Comparison of ENCODE assay signal across 8 cellular contexts in the genomic region with DNA sequence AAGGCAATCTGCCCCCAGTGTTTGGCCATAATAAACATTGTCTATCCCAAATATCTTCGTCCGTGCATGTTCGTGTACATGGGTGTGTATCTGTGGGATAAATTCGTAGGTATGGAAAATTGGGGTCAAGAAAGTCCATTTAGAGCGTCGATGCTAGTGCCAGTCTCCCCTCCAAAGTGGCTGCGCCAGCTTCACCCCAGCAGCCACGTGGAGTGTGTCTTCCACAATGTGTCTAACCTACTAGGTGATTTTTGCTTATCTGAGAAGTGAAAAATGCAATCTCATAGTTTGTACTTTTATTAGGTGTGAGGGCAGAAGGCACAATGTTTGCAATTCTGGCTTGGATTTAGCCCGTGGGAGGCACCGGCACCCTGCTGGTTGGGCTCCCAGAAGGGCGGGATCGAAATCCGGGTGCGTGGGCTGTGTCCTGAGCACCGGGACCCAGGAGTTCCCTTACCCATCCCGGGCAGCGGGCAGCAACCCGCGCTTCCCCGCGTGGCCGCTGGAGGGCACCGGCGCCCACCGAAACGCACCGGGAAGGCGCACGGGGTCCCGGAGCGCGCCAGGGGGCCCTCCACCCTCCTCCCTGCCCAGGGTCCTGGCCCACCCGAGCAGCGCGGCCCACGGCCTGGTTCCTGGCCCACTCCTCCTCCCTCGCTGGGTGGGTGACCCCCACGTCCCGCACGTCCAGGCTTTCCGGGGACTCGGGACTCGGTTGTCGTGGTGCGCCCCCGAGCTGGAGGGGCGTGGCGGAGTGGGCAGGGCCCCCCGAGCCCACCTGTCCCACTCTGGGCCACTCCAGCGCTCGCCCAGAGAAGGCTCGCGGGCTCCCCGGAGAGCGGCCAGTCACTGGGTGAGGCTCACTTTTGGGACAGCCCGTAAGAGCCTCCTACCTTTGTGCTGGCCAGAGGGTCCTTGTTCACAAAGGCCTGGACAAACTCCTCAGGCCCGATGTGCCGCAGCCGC. TPM values are rescaled to one million over a fixed set of nuclear protein-coding genes. Genes with fewer than 3 reads are reported as not detected.
DNase-seq lines count a peak whose midpoint lies in the region; ATAC-seq and TF ChIP-seq lines count a peak whose summit lies in the region.

No MANE protein-coding gene starts in this region.

- H3K4me1 ChIP-seq in lung (ENCODE audit: control insufficient read depth in 2 of 2, insufficient read depth in 2 of 2, low read length in 2 of 2) (no peaks in the 10 kb centered on the region), tibial artery (peaks cover 0 to 5% (median 0%) of the 10 kb centered on the region in 4 donors)

- H3K27me3 ChIP-seq in lung (ENCODE audit: control insufficient read depth, insufficient read depth), result no peaks in the 10 kb centered on the region
- H3K27me3 ChIP-seq in tibial artery, result peaks cover 0 to 23% of the 10 kb centered on the region in 2 donors

- no peak overlapping the region for H3K4me3 ChIP-seq in coronary artery
- H3K4me3 ChIP-seq in lung, result no peak overlapping the region
- H3K4me3 ChIP-seq in tibial artery, result no peak overlapping the region

- no peak for ATAC-seq in lung (ENCODE audit: insufficient read depth, low FRiP score)

- H3K9me3 ChIP-seq in lung (ENCODE audit: control insufficient read depth in 2 of 2, insufficient read depth in 1 of 2, low read length in 1 of 2) (peaks cover 0 to 3% of the 10 kb centered on the region in 2 donors), tibial artery (no peaks in the 10 kb centered on the region)

- WGBS in lung, 2 donors, result 33 to 49% methylated on average over 43 to 59 of the region's 59 CpGs

- intact Hi-C loops in tibial artery (cut with DNase I; ENCODE audit: low total_unique reads), result no loop called here

- peak; percentile 9 for DNase-seq in activated CD4-positive, alpha-beta T cell treated with anti-CD3 and anti-CD28 coated beads for 1 hour
- no peak for DNase-seq in activated CD4-positive, alpha-beta T cell treated with anti-CD3 and anti-CD28 coated beads, Interleukin-2, amount 50 U/mL, for 4 hours
- peak; percentile 75 for DNase-seq in RWPE1 (ENCODE audit: low spot score)
- peak; percentile 47 for DNase-seq in coronary artery (ENCODE audit: low spot score)
- DNase-seq in lung (ENCODE audit: low spot score), result peak; percentile 28
- DNase-seq in tibial artery, result peak in 1 of 2 donors; percentile 62
- DNase-seq in GOT3 (lab: John Stamatoyannopoulos, UW), result no peak
- DNase-seq in DMS79 treated with DMSO at 0.1 percent for 48 hours (lab: John Stamatoyannopoulos, UW), result no peak

- H3K36me3 ChIP-seq in lung (ENCODE audit: control insufficient read depth in 2 of 2, insufficient read depth in 2 of 2, low read length in 2 of 2) (no peaks in the 10 kb centered on the region), tibial artery (no peaks in the 10 kb centered on the region)

- H3K27ac ChIP-seq in RWPE1 (no peak overlapping the region), coronary artery (no peak overlapping the region), lung (ENCODE audit: low read depth in 1 of 2, low read length in 1 of 2) (no peak overlapping the region), tibial artery (no peak overlapping the region)

- CTCF ChIA-PET in RWPE1 (lab: Yijun Ruan, JAX), result interaction anchor here (0.6 to 2.5 kb wide), 5 partner anchors 10 to 83 kb away, joined by 3 to 12 read pairs (median 6); a partner anchor contains a TSS

- POLR2A ChIA-PET in RWPE1 (lab: Yijun Ruan, JAX; ENCODE audit: low non-redundant PET), result no interaction called here

- TF ChIP-seq CTCF in RWPE1 (conservative IDR thresholded peaks at IDR 0.05; ENCODE audit: low read depth) (peak; percentile 92), coronary artery (IDR thresholded peaks at IDR 0.05) (peak; percentile 51), lung (IDR thresholded peaks at IDR 0.05; ENCODE audit: control extremely low read depth, extremely low read depth) (peak; percentile 26), tibial artery (IDR thresholded peaks at IDR 0.05) (peak; percentile 54 to 65)

RNA-seq across cellular contexts. Expression of a gene that starts 55.4 kb away (rescaled TPM):
- total RNA-seq in lung, result 10 to 100 TPM; 84.5 to 97.2 TPM
- 100 to 1,000 TPM in 1 of 2 donors, 10 to 100 TPM in 1; 75.9 to 123 TPM for polyA plus RNA-seq in lung

Comparison
In these comparisons a context has a peak if more than half of its experiments do, and no peak if none do; other contexts are left out.
1. DNase-seq: peak in activated CD4-positive, alpha-beta T cell treated with anti-CD3 and anti-CD28 coated beads for 1 hour (single experiment), RWPE1 (single experiment), coronary artery (single experiment) and lung (single experiment); none in activated CD4-positive, alpha-beta T cell treated with anti-CD3 and anti-CD28 coated beads, Interleukin-2, amount 50 U/mL, for 4 hours (0 of 2), GOT3 (single experiment) and DMS79 treated with DMSO at 0.1 percent for 48 hours (single experiment).
2. CTCF ChIP-seq: peak in every context shown above with its lines; median percentile 92 in RWPE1; 60 in tibial artery; 51 in coronary artery; 26 in lung.